Comparison of ENCODE assay signal across 9 cellular contexts in genomic region chr2:43059183-43059897, GRCh38.
DNase-seq lines count a peak whose midpoint lies in the region; ATAC-seq and TF ChIP-seq lines count a peak whose summit lies in the region.
"Had no signal": no experiment of that assay in that cellular context is flagged by ENCODE, and none has a peak within 500 bp of the region (broad histone marks: within the 10 kb centered on the region; RNA-seq: fewer than 3 reads in every experiment).

No MANE protein-coding gene starts in this region.

- no peak for TF ChIP-seq POLR2A in testis (IDR thresholded peaks at IDR 0.05)

- no peak overlapping the region for H3K4me3 ChIP-seq in testis

- no peaks in the 10 kb centered on the region for H3K9me3 ChIP-seq in testis
- H3K9me3 ChIP-seq: neutrophil had no signal

- intact Hi-C loops in testis (cut with DNase I; ENCODE audit: low total_unique reads), result no loop called here

- TF ChIP-seq CTCF in testis (IDR thresholded peaks at IDR 0.05) (no peak), endothelial cell (IDR thresholded peaks at IDR 0.05; ENCODE audit: unreplicated experiment) (no peak)

- peaks cover 14% of the 10 kb centered on the region in 2 donors for H3K4me1 Mint-ChIP-seq in natural killer cell treated with Interleukin-12 subunit alpha and Interleukin-12 subunit beta and Interleukin-15 and Interleukin-18, amount 100 ng/mL, for 72 hours (ENCODE audit: low read depth in 2 of 2)
- peaks cover 13% of the 10 kb centered on the region for H3K4me1 Mint-ChIP-seq in endothelial cell (ENCODE audit: unreplicated experiment)

- H3K9me3 Mint-ChIP-seq in natural killer cell treated with Interleukin-12 subunit alpha and Interleukin-12 subunit beta and Interleukin-15 and Interleukin-18, amount 100 ng/mL, for 72 hours, result no peaks in the 10 kb centered on the region
- peaks cover 10% of the 10 kb centered on the region for H3K9me3 Mint-ChIP-seq in endothelial cell (ENCODE audit: unreplicated experiment)

- 75 to 80% methylated on average over 8 to 12 of the region's 12 CpGs for WGBS in testis, 2 donors

- H3K4me1 ChIP-seq in testis, result peaks cover 3% of the 10 kb centered on the region

- peaks cover 0 to 3% of the 10 kb centered on the region in 2 donors for H3K27me3 Mint-ChIP-seq in natural killer cell treated with Interleukin-12 subunit alpha and Interleukin-12 subunit beta and Interleukin-15 and Interleukin-18, amount 100 ng/mL, for 72 hours
- peaks cover 12% of the 10 kb centered on the region for H3K27me3 Mint-ChIP-seq in endothelial cell (ENCODE audit: unreplicated experiment)

- H3K36me3 ChIP-seq in testis (ENCODE audit: low read depth, missing control alignments), result no peaks in the 10 kb centered on the region
- H3K36me3 ChIP-seq: neutrophil had no signal

- peak overlapping the region; percentile 56 to 70 for H3K27ac Mint-ChIP-seq in natural killer cell treated with Interleukin-12 subunit alpha and Interleukin-12 subunit beta and Interleukin-15 and Interleukin-18, amount 100 ng/mL, for 72 hours
- H3K27ac Mint-ChIP-seq in endothelial cell (ENCODE audit: unreplicated experiment), result no peak overlapping the region

- H3K27ac ChIP-seq in testis, result no peak overlapping the region
- H3K27ac ChIP-seq: neutrophil had no signal

- no peaks in the 10 kb centered on the region for H3K27me3 ChIP-seq in testis
- H3K27me3 ChIP-seq: neutrophil had no signal

- DNase-seq in DMS 273 (lab: John Stamatoyannopoulos, UW; ENCODE audit: unreplicated experiment), result peak; percentile 86
- peak; percentile 80 for DNase-seq in NCI-H2196 treated with DMSO at 0.1 percent for 48 hours (lab: John Stamatoyannopoulos, UW; ENCODE audit: unreplicated experiment)
- DNase-seq in activated CD8-positive, alpha-beta memory T cell treated with anti-CD3 and anti-CD28 coated beads, Interleukin-2, amount 50 U/mL, for 24 hours (ENCODE audit: extremely low read depth), result peak; percentile 28
- DNase-seq in epidermal melanocyte (ENCODE audit: insufficient read length, low spot score), result peak; percentile 79
- no peak for DNase-seq in natural killer cell treated with Interleukin-12 subunit alpha and Interleukin-12 subunit beta and Interleukin-15 and Interleukin-18, amount 100 ng/mL, for 72 hours (ENCODE audit: low spot score)
- peak; percentile 64 for DNase-seq in testis
- DNase-seq in endothelial cell (ENCODE audit: low spot score), result no peak

- H3K36me3 Mint-ChIP-seq in natural killer cell treated with Interleukin-12 subunit alpha and Interleukin-12 subunit beta and Interleukin-15 and Interleukin-18, amount 100 ng/mL, for 72 hours, result no peaks in the 10 kb centered on the region
- peaks cover 11% of the 10 kb centered on the region for H3K36me3 Mint-ChIP-seq in endothelial cell (ENCODE audit: low read depth, unreplicated experiment)

- peak overlapping the region; percentile 44 for H3K4me3 Mint-ChIP-seq in natural killer cell treated with Interleukin-12 subunit alpha and Interleukin-12 subunit beta and Interleukin-15 and Interleukin-18, amount 100 ng/mL, for 72 hours
- H3K4me3 Mint-ChIP-seq in endothelial cell (ENCODE audit: unreplicated experiment), result no peak overlapping the region

- peak; percentile 77 for ATAC-seq in HG02678 (IDR thresholded peaks at IDR 0.05; ENCODE audit: unreplicated experiment)
- ATAC-seq in natural killer cell treated with Interleukin-12 subunit alpha and Interleukin-12 subunit beta and Interleukin-15 and Interleukin-18, amount 100 ng/mL, for 72 hours, result peak; percentile 69 to 86

Comparison
In these comparisons a context has a peak if more than half of its experiments do, and no peak if none do; other contexts are left out.
1. DNase-seq: peak in DMS 273 (single experiment), NCI-H2196 treated with DMSO at 0.1 percent for 48 hours (single experiment), activated CD8-positive, alpha-beta memory T cell treated with anti-CD3 and anti-CD28 coated beads, Interleukin-2, amount 50 U/mL, for 24 hours (single experiment), epidermal melanocyte (single experiment) and testis (single experiment); none in natural killer cell treated with Interleukin-12 subunit alpha and Interleukin-12 subunit beta and Interleukin-15 and Interleukin-18, amount 100 ng/mL, for 72 hours (single experiment) and endothelial cell (single experiment).